Comparison of ENCODE assay signal across 28 cellular contexts in the genomic region with DNA sequence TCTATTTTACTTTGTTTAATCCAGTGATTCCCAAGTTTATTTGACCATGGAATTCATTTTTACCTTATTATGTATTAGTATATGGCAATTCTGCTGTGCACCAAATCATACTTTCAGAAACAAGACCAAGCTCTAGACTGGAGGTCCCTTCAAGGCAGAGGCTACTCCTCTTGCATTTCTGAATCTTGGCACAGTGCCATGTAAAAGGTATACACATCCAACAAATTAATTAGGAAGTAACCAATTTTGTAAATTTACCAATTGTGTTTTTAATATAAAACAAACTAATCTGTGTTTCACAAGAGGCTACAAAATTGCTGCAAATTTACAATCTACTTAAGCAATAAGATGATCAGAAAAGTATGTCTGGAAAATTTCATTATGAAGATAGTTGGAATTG.
"Had no signal": no experiment of that assay in that cellular context is flagged by ENCODE, and none has a peak within 500 bp of the region (broad histone marks: within the 10 kb centered on the region; RNA-seq: fewer than 3 reads in every experiment).

No MANE protein-coding gene starts in this region.

- H3K4me3 ChIP-seq: neural progenitor cell, ovary, psoas muscle, skin epidermis, smooth muscle cell, spleen, suprapubic skin, testis, tibial artery, transverse colon, upper lobe of right lung, uterus had no signal

- H3K36me3 ChIP-seq: neural progenitor cell, ovary, spleen, suprapubic skin, tibial artery, transverse colon, upper lobe of right lung, uterus had no signal

- H3K9ac ChIP-seq: neural progenitor cell, parathyroid adenoma had no signal

- DNase-seq: natural killer cell; occipital lobe; ovary; posterior cingulate gyrus; psoas muscle; right cardiac atrium; spleen; stimulated activated CD4-positive, alpha-beta T cell treated with anti-CD3 and anti-CD28 coated beads, Interleukin-12 subunit alpha, Interleukin-12 subunit beta, amount 100 ng/mL, for 4 hours; stimulated activated CD4-positive, alpha-beta T cell treated with anti-CD3 and anti-CD28 coated beads, Interleukin-1b, Interleukin-23, amount 100 ng/mL, for 48 hours; stimulated activated CD4-positive, alpha-beta T cell treated with anti-CD3 and anti-CD28 coated beads, Interleukin-4, amount 100 ng/mL, for 1 hour; stimulated activated CD4-positive, alpha-beta T cell treated with anti-CD3 and anti-CD28 coated beads, Interleukin-4, amount 100 ng/mL, for 4 hours; stimulated activated CD8-positive, alpha-beta memory T cell treated with anti-CD3 and anti-CD28 coated beads, Interleukin-4, amount 100 ng/mL, for 48 hours; stimulated activated naive CD4-positive, alpha-beta T cell; stimulated activated naive CD8-positive, alpha-beta T cell treated with anti-CD3 and anti-CD28 coated beads, Interleukin-15, amount 100 ng/mL, for 72 hours; stimulated activated naive CD8-positive, alpha-beta T cell treated with anti-CD3 and anti-CD28 coated beads, Interleukin-15, Interleukin-2, amounts not matched to agents 100 U/mL and 50 U/mL, for 24 hours; substantia nigra; testis; tibial artery; transverse colon; upper lobe of right lung; uterus had no signal

- H3K27me3 ChIP-seq: neural progenitor cell, ovary, spleen, suprapubic skin, testis, tibial artery, transverse colon, upper lobe of right lung, uterus had no signal

- H3K9me3 ChIP-seq: ovary, psoas muscle, spleen, suprapubic skin, testis, tibial artery, transverse colon, upper lobe of right lung, uterus had no signal

- ATAC-seq: natural killer cell; psoas muscle; right cardiac atrium; sciatic nerve; stimulated activated memory B cell treated with anti-CD40 and anti-IgM and Interleukin-4, amounts not matched to agents 10 μg/mL and 1 μg/mL and 100 μg/mL, for 72 hours; stimulated activated naive CD8-positive, alpha-beta T cell treated with anti-CD3 and anti-CD28 coated beads, Interleukin-15, amount 100 ng/mL, for 72 hours; stimulated activated naive CD8-positive, alpha-beta T cell treated with anti-CD3 and anti-CD28 coated beads, Interleukin-15, Interleukin-2, amounts not matched to agents 100 U/mL and 50 U/mL, for 24 hours; upper lobe of right lung had no signal

- H3K27ac ChIP-seq: neural progenitor cell, ovary, parathyroid adenoma, psoas muscle, skin epidermis, spleen, suprapubic skin, testis, tibial artery, transverse colon, upper lobe of right lung, uterus had no signal

- H3K4me1 ChIP-seq: neural progenitor cell, parathyroid adenoma, psoas muscle, spleen, suprapubic skin, testis, tibial artery, transverse colon, upper lobe of right lung, uterus had no signal

- H3K4me2 ChIP-seq: neural progenitor cell, smooth muscle cell had no signal

- H3K79me2 ChIP-seq: parathyroid adenoma had no signal

- H2AFZ ChIP-seq: neural progenitor cell, parathyroid adenoma had no signal
